Comparison of ENCODE assay signal across 16 cellular contexts in the genomic region with DNA sequence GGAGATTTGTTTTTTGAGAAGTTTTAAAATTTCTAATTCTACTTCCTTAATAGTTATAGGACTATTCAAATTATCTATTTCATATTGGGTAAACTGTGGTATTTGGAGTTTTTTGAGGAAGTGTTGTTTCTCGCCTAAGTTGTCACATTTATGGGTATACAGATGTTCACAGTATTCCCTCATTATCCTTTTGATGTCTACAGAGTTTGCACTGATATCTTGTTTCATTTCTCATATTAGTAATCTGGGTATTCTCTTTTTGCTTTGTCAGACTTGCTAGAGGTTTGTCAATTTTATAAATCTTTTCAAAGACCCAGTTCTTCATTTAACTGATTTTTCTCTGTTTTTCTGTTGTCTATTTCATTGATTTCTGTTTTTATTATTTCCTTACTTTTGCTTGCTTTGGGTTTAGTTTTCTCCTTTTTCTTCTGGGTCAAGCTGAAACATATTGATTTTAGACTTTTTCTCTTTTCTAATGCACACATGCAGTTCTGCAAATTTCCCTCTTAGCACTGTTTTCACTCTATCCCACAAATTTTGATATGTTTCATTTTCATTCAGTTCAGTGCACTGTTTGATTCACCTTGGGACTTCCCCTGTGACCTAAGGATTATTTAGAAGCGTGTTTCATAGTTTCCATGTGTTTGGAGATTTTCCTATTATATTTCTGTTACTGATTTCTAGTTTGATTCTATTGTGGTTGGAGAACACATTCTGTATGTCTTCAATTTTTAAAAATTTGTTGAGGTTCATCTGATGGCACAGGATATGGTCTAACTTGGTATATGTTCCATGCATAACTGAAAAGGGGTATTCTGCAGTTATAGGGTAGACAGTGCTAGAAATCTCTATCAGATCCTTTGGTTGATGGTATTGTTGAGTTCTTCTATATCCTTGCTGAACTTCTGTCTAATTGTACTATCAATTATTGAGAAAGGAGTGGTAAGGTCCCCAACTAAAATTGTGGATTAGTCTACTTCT.
DNase-seq lines count a peak whose midpoint lies in the region; ATAC-seq lines count a peak whose summit lies in the region.
"Had no signal": no experiment of that assay in that cellular context is flagged by ENCODE, and none has a peak within 500 bp of the region (broad histone marks: within the 10 kb centered on the region; RNA-seq: fewer than 3 reads in every experiment).

No MANE protein-coding gene starts in this region.

- CTCF ChIA-PET in activated CD4-positive, alpha-beta memory T cell treated with anti-CD3 and anti-CD28 coated beads for 36 hours (lab: Charles Lee), result interaction anchor here (1.3 kb wide), 1 partner anchor 35 kb away, joined by 7 read pairs; no protein-coding TSS in a partner anchor
- CTCF ChIA-PET in activated CD4-positive, alpha-beta memory T cell treated with anti-CD3 and anti-CD28 coated beads, Interleukin-2, amount 10 ng/mL, durations not matched to agents 7 days and 5 days (lab: Charles Lee), result no interaction called here

- POLR2A ChIA-PET in activated CD4-positive, alpha-beta memory T cell treated with anti-CD3 and anti-CD28 coated beads for 36 hours (lab: Charles Lee), result interaction anchor here (0.7 kb wide), 2 partner anchors 22 to 26 kb away, joined by 3 read pairs; no protein-coding TSS in a partner anchor
- POLR2A ChIA-PET in activated CD4-positive, alpha-beta memory T cell treated with anti-CD3 and anti-CD28 coated beads, Interleukin-2, amount 10 ng/mL, durations not matched to agents 7 days and 5 days (lab: Charles Lee), result no interaction called here

- peaks cover 5% of the 10 kb centered on the region for H3K9me3 Mint-ChIP-seq in activated CD4-positive, alpha-beta memory T cell treated with anti-CD3 and anti-CD28 coated beads for 36 hours
- peaks cover 6% of the 10 kb centered on the region for H3K9me3 Mint-ChIP-seq in activated CD4-positive, alpha-beta memory T cell treated with anti-CD3 and anti-CD28 coated beads, Interleukin-2, amount 10 ng/mL, durations not matched to agents 7 days and 5 days
- H3K9me3 Mint-ChIP-seq in dendritic cell treated with granulocyte-macrophage colony-stimulating factor and Interleukin-4, amounts not matched to agents 40 ng/mL and 50 ng/mL, for 4 days, result peaks cover 8% of the 10 kb centered on the region

- ATAC-seq in GM19468 (IDR thresholded peaks at IDR 0.05; ENCODE audit: extremely low read depth, unreplicated experiment) (peak; percentile 9), HG03045 (IDR thresholded peaks at IDR 0.05; ENCODE audit: unreplicated experiment) (peak; percentile 66), GM19328 (IDR thresholded peaks at IDR 0.05; ENCODE audit: unreplicated experiment) (no peak)
- ATAC-seq: gastroesophageal sphincter, WTC11 had no signal

- H3K4me3 Mint-ChIP-seq in activated CD4-positive, alpha-beta memory T cell treated with anti-CD3 and anti-CD28 coated beads for 36 hours, result no peak overlapping the region
- no peak overlapping the region for H3K4me3 Mint-ChIP-seq in activated CD4-positive, alpha-beta memory T cell treated with anti-CD3 and anti-CD28 coated beads, Interleukin-2, amount 10 ng/mL, durations not matched to agents 7 days and 5 days
- H3K4me3 Mint-ChIP-seq in dendritic cell treated with granulocyte-macrophage colony-stimulating factor and Interleukin-4, amounts not matched to agents 40 ng/mL and 50 ng/mL, for 4 days, result no peak overlapping the region
- H3K4me3 Mint-ChIP-seq: CD8-positive, alpha-beta memory T cell; mesothelial cell of epicardium; WTC11 had no signal

- H3K36me3 Mint-ChIP-seq in activated CD4-positive, alpha-beta memory T cell treated with anti-CD3 and anti-CD28 coated beads for 36 hours, result peaks cover 13% of the 10 kb centered on the region
- H3K36me3 Mint-ChIP-seq in activated CD4-positive, alpha-beta memory T cell treated with anti-CD3 and anti-CD28 coated beads, Interleukin-2, amount 10 ng/mL, durations not matched to agents 7 days and 5 days (ENCODE audit: low read depth), result peaks cover 20% of the 10 kb centered on the region
- H3K36me3 Mint-ChIP-seq in dendritic cell treated with granulocyte-macrophage colony-stimulating factor and Interleukin-4, amounts not matched to agents 40 ng/mL and 50 ng/mL, for 4 days (ENCODE audit: low read depth), result peaks cover 41% of the 10 kb centered on the region

- H3K27ac Mint-ChIP-seq in activated CD4-positive, alpha-beta memory T cell treated with anti-CD3 and anti-CD28 coated beads for 36 hours, result peak overlapping the region; percentile 47
- H3K27ac Mint-ChIP-seq in activated CD4-positive, alpha-beta memory T cell treated with anti-CD3 and anti-CD28 coated beads, Interleukin-2, amount 10 ng/mL, durations not matched to agents 7 days and 5 days, result no peak overlapping the region
- peak overlapping the region; percentile 58 for H3K27ac Mint-ChIP-seq in dendritic cell treated with granulocyte-macrophage colony-stimulating factor and Interleukin-4, amounts not matched to agents 40 ng/mL and 50 ng/mL, for 4 days
- H3K27ac Mint-ChIP-seq: mesothelial cell of epicardium, WTC11 had no signal

- H3K4me1 Mint-ChIP-seq in activated CD4-positive, alpha-beta memory T cell treated with anti-CD3 and anti-CD28 coated beads for 36 hours (ENCODE audit: low read depth), result peaks cover 32% of the 10 kb centered on the region
- peaks cover 20% of the 10 kb centered on the region for H3K4me1 Mint-ChIP-seq in activated CD4-positive, alpha-beta memory T cell treated with anti-CD3 and anti-CD28 coated beads, Interleukin-2, amount 10 ng/mL, durations not matched to agents 7 days and 5 days
- peaks cover 22% of the 10 kb centered on the region for H3K4me1 Mint-ChIP-seq in dendritic cell treated with granulocyte-macrophage colony-stimulating factor and Interleukin-4, amounts not matched to agents 40 ng/mL and 50 ng/mL, for 4 days (ENCODE audit: low read depth)
- H3K4me1 Mint-ChIP-seq: mesothelial cell of epicardium had no signal

- H3K27me3 Mint-ChIP-seq in activated CD4-positive, alpha-beta memory T cell treated with anti-CD3 and anti-CD28 coated beads for 36 hours, result no peaks in the 10 kb centered on the region
- no peaks in the 10 kb centered on the region for H3K27me3 Mint-ChIP-seq in activated CD4-positive, alpha-beta memory T cell treated with anti-CD3 and anti-CD28 coated beads, Interleukin-2, amount 10 ng/mL, durations not matched to agents 7 days and 5 days
- no peaks in the 10 kb centered on the region for H3K27me3 Mint-ChIP-seq in dendritic cell treated with granulocyte-macrophage colony-stimulating factor and Interleukin-4, amounts not matched to agents 40 ng/mL and 50 ng/mL, for 4 days
- H3K27me3 Mint-ChIP-seq: CD8-positive, alpha-beta memory T cell had no signal

- no peak for DNase-seq in activated CD4-positive, alpha-beta memory T cell treated with anti-CD3 and anti-CD28 coated beads for 36 hours
- DNase-seq in activated CD4-positive, alpha-beta memory T cell treated with anti-CD3 and anti-CD28 coated beads, Interleukin-2, amount 10 ng/mL, durations not matched to agents 7 days and 5 days, result no peak
- DNase-seq in epidermal melanocyte (ENCODE audit: insufficient read length, low spot score) (no peak), HCEC 1CT (no peak)
- DNase-seq: CD8-positive, alpha-beta memory T cell; NCI-H1105 treated with DMSO at 0.1 percent for 48 hours; NCI-H446 treated with DMSO at 0.1 percent for 48 hours; small intestine; testis had no signal

- intact Hi-C loops in activated CD4-positive, alpha-beta memory T cell treated with anti-CD3 and anti-CD28 coated beads for 36 hours (cut with micrococcal nuclease), result loop anchor here (1.0 kb wide), 4 partner anchors 22 to 106 kb away; a partner anchor contains a TSS
- intact Hi-C loops in dendritic cell treated with granulocyte-macrophage colony-stimulating factor and Interleukin-4, amounts not matched to agents 40 ng/mL and 50 ng/mL, for 4 days (cut with micrococcal nuclease), result no loop called here
